9 cellular contexts compared by ENCODE assay signal in the genomic region with DNA sequence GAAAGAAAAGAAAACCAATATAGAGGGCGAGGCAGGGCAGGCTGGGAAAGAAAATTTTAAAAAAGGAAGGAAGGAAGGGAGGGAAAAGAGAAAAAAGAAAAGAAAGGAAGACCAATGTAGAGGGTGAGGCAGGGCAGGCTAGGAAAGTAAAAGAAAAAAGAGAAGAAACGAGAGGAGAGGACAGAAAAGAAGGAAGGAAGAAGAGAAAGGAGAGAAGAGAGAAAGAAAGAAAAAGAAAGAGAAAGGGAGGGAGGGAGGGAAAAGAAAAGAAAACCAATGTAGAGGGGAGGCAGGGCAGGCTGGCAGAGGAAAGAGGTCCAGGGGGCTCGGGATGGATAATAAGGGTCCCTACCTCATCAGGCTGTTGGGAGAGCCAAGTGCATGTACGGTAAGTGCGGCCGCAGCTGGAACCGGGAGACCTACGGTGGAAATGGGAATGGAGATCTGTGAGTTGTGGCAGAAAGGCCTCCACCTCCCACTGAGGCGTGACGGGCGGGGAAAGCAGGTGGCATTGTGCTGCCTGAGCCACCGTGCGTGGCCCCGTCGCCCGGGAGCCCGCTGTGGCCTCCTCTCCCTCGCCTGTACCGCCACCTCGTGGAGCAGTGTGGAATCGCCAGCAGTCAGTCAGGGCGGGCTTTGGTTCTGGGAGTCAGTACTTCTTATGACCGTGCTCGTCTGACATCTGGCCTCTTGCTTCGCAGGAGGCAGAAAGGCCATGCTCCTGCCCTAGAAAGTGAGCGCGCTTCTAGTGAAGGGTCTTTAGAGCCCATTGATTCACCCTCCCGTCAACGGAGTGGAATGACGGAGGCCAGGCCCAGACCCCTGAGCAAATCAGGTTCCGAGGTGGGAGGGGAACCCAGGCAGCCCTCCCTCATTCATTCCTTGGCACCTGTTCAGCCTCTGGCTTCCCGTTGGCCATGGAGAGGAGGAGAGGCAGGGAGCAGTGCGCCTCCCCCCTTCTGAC. TPM values are rescaled to one million over a fixed set of nuclear protein-coding genes. Genes with fewer than 3 reads are reported as not detected.
DNase-seq lines count a peak whose midpoint lies in the region; ATAC-seq and TF ChIP-seq lines count a peak whose summit lies in the region.
"Had no signal": no experiment of that assay in that cellular context is flagged by ENCODE, and none has a peak within 500 bp of the region (broad histone marks: within the 10 kb centered on the region; RNA-seq: fewer than 3 reads in every experiment).

No MANE protein-coding gene starts in this region.

- H3K9me3 Mint-ChIP-seq in activated CD4-positive, alpha-beta T cell treated with anti-CD3 and anti-CD28 coated beads, Interleukin-2, amount 10 ng/mL, durations not matched to agents 7 days and 5 days, result no peaks in the 10 kb centered on the region
- H3K9me3 Mint-ChIP-seq in dendritic cell treated with granulocyte-macrophage colony-stimulating factor and Interleukin-4, amounts not matched to agents 40 ng/mL and 50 ng/mL, for 4 days, result no peaks in the 10 kb centered on the region

- H3K4me1 Mint-ChIP-seq in activated CD4-positive, alpha-beta T cell treated with anti-CD3 and anti-CD28 coated beads, Interleukin-2, amount 10 ng/mL, durations not matched to agents 7 days and 5 days, result peaks cover 10% of the 10 kb centered on the region
- H3K4me1 Mint-ChIP-seq in dendritic cell treated with granulocyte-macrophage colony-stimulating factor and Interleukin-4, amounts not matched to agents 40 ng/mL and 50 ng/mL, for 4 days (ENCODE audit: low read depth), result peaks cover 17% of the 10 kb centered on the region

- DNase-seq in NCI-H748 (lab: John Stamatoyannopoulos, UW; ENCODE audit: unreplicated experiment), result peak; percentile 89
- DNase-seq in activated CD4-positive, alpha-beta T cell treated with anti-CD3 and anti-CD28 coated beads, Interleukin-2, amount 10 ng/mL, durations not matched to agents 7 days and 5 days, result peak; percentile 92
- DNase-seq in lower leg skin (ENCODE audit: low spot score in 2 of 2), result peak; percentile 77 to 97
- peak; percentile 89 to 91 (median 90) for DNase-seq in stimulated activated CD4-positive, alpha-beta T cell treated with anti-CD3 and anti-CD28 coated beads, TNF-alpha, amount 100 ng/mL, for 24 hours (ENCODE audit: low read depth in 3 of 3)

- TF ChIP-seq CTCF in C4-2B (conservative IDR thresholded peaks at IDR 0.05) (peak; percentile 98), lower leg skin (IDR thresholded peaks at IDR 0.05) (peak in 1 of 3 donors; percentile 81)

- CTCF ChIA-PET in activated CD4-positive, alpha-beta T cell treated with anti-CD3 and anti-CD28 coated beads, Interleukin-2, amount 10 ng/mL, durations not matched to agents 7 days and 5 days (lab: Charles Lee), result interaction anchor here (0.6 to 1.4 kb wide), 4 partner anchors 11 to 89 kb away, joined by 3 to 4 read pairs (median 3); a partner anchor contains a TSS

- no peak overlapping the region for H3K27ac ChIP-seq in C4-2B

- no peaks in the 10 kb centered on the region for H3K36me3 Mint-ChIP-seq in activated CD4-positive, alpha-beta T cell treated with anti-CD3 and anti-CD28 coated beads, Interleukin-2, amount 10 ng/mL, durations not matched to agents 7 days and 5 days (ENCODE audit: low read depth)
- H3K36me3 Mint-ChIP-seq in dendritic cell treated with granulocyte-macrophage colony-stimulating factor and Interleukin-4, amounts not matched to agents 40 ng/mL and 50 ng/mL, for 4 days (ENCODE audit: low read depth), result no peaks in the 10 kb centered on the region

- no peak overlapping the region for H3K27ac Mint-ChIP-seq in activated CD4-positive, alpha-beta T cell treated with anti-CD3 and anti-CD28 coated beads, Interleukin-2, amount 10 ng/mL, durations not matched to agents 7 days and 5 days
- no peak overlapping the region for H3K27ac Mint-ChIP-seq in dendritic cell treated with granulocyte-macrophage colony-stimulating factor and Interleukin-4, amounts not matched to agents 40 ng/mL and 50 ng/mL, for 4 days

- no peak for TF ChIP-seq POLR2A in lower leg skin (IDR thresholded peaks at IDR 0.05)

- intact Hi-C loops in dendritic cell treated with granulocyte-macrophage colony-stimulating factor and Interleukin-4, amounts not matched to agents 40 ng/mL and 50 ng/mL, for 4 days (cut with micrococcal nuclease), result loop anchor here (1.0 kb wide), 1 partner anchor 88 kb away; no protein-coding TSS in a partner anchor
- intact Hi-C loops in lower leg skin (cut with DNase I; ENCODE audit: low total_unique reads), result loop anchor here (5.0 kb wide), 1 partner anchor 87 kb away; no protein-coding TSS in a partner anchor

- WGBS in lower leg skin, 2 donors, result 10 to 24% methylated on average over 14 to 33 of the region's 33 CpGs

- no peak overlapping the region for H3K4me3 Mint-ChIP-seq in activated CD4-positive, alpha-beta T cell treated with anti-CD3 and anti-CD28 coated beads, Interleukin-2, amount 10 ng/mL, durations not matched to agents 7 days and 5 days
- peak overlapping the region; percentile 54 for H3K4me3 Mint-ChIP-seq in dendritic cell treated with granulocyte-macrophage colony-stimulating factor and Interleukin-4, amounts not matched to agents 40 ng/mL and 50 ng/mL, for 4 days

- H3K4me3 ChIP-seq in lower leg skin (ENCODE audit: low read depth, poor library complexity, severe bottlenecking), result no peak overlapping the region

- ATAC-seq in GM19372 (IDR thresholded peaks at IDR 0.05; ENCODE audit: low read depth, unreplicated experiment) (peak; percentile 90), HG03520 (IDR thresholded peaks at IDR 0.05; ENCODE audit: unreplicated experiment) (peak; percentile 97)

- POLR2A ChIA-PET in activated CD4-positive, alpha-beta T cell treated with anti-CD3 and anti-CD28 coated beads, Interleukin-2, amount 10 ng/mL, durations not matched to agents 7 days and 5 days (lab: Charles Lee), result no interaction called here

- H3K27me3 Mint-ChIP-seq in activated CD4-positive, alpha-beta T cell treated with anti-CD3 and anti-CD28 coated beads, Interleukin-2, amount 10 ng/mL, durations not matched to agents 7 days and 5 days, result peaks cover 23% of the 10 kb centered on the region
- peaks cover 37% of the 10 kb centered on the region for H3K27me3 Mint-ChIP-seq in dendritic cell treated with granulocyte-macrophage colony-stimulating factor and Interleukin-4, amounts not matched to agents 40 ng/mL and 50 ng/mL, for 4 days

RNA-seq across cellular contexts. Expression of a gene that starts 10.4 kb away (rescaled TPM):
- 100 to 1,000 TPM; 145 TPM for total RNA-seq in activated CD4-positive, alpha-beta T cell treated with anti-CD3 and anti-CD28 coated beads, Interleukin-2, amount 10 ng/mL, durations not matched to agents 7 days and 5 days
- 100 to 1,000 TPM; 169 to 210 (median 199) TPM for total RNA-seq in lower leg skin

RNA-seq across cellular contexts. Expression of a gene that starts 23.1 kb away (rescaled TPM):
- not detected for total RNA-seq in activated CD4-positive, alpha-beta T cell treated with anti-CD3 and anti-CD28 coated beads, Interleukin-2, amount 10 ng/mL, durations not matched to agents 7 days and 5 days
- total RNA-seq in lower leg skin, result not detected
- total RNA-seq: T-helper 1 cell treated with Interleukin-12 subunit alpha and Interleukin-12 subunit beta and Interleukin-4 antibody, amounts not matched to agents 30 ng/mL and 1 ng/mL, for 36 hours had no signal

RNA-seq across cellular contexts. Expression of a gene that starts 33.2 kb away (rescaled TPM):
- 10 to 100 TPM; 21.4 to 22.7 TPM for total RNA-seq in activated CD4-positive, alpha-beta T cell treated with anti-CD3 and anti-CD28 coated beads, Interleukin-2, amount 10 ng/mL, durations not matched to agents 7 days and 5 days
- total RNA-seq in lower leg skin, result 10 to 100 TPM; 47.4 to 83.2 (median 56.2) TPM

RNA-seq across cellular contexts. Expression of a gene that starts 40.3 kb away (rescaled TPM):
- 100 to 1,000 TPM; 185 to 215 TPM for total RNA-seq in activated CD4-positive, alpha-beta T cell treated with anti-CD3 and anti-CD28 coated beads, Interleukin-2, amount 10 ng/mL, durations not matched to agents 7 days and 5 days
- 100 to 1,000 TPM in 2 of 4 donors, 10 to 100 TPM in 2; 76.4 to 124 (median 102) TPM for total RNA-seq in lower leg skin

RNA-seq across cellular contexts. Expression of a gene that starts 50.7 kb away (rescaled TPM):
- total RNA-seq in activated CD4-positive, alpha-beta T cell treated with anti-CD3 and anti-CD28 coated beads, Interleukin-2, amount 10 ng/mL, durations not matched to agents 7 days and 5 days, result 1 to 10 TPM; 1.3 to 1.5 TPM
- 10 to 100 TPM; 17.6 to 26.3 (median 19.1) TPM for total RNA-seq in lower leg skin
